In the genomic region with DNA sequence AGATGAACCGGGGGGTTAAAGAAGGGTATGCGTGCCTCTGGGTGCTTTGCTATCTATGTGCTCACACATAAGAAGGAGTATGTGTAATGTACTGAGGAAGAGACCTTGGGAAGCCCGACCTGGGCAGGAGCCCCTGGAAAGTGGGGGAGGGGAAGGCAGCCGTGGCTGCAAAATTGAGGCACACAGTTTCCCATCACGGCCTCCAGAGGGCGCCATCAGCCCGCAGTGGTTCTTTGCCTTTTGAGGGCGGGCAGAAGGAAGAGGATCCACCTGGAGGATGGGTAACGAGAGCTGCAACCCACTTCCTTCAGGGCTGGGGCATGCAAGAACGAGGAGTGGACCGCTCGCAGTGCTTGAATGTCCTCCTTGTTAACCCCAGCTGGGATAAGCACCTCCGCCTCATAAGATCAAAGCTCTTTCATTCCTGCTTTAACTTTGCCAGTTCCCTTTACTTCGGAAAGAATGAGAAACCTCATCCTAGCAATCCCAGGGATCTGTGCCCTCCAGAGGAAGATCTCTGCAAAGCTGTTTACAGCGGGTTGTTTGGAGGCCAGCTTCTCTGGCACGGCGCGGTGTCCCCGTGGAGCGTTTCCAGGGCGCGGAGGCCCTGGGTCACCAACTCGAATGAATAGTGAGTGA, we compare ENCODE assay signal across 8 cellular contexts.
A peak's percentile ranks its signal among the peaks of the same experiment; 100 is the strongest.
DNase-seq lines count a peak whose midpoint lies in the region; ATAC-seq and TF ChIP-seq lines count a peak whose summit lies in the region.

No MANE protein-coding gene starts in this region.

- peak overlapping the region; percentile 36 for H3K4me3 ChIP-seq in astrocyte of the cerebellum (ENCODE audit: low read depth, low read length)

- DNase-seq in NCI-H1436 treated with DMSO at 0.1 percent for 48 hours (lab: John Stamatoyannopoulos, UW): peak; percentile 36
- DNase-seq in T-helper 22 cell (ENCODE audit: low read depth): peak; percentile 43
- peak; percentile 68 for DNase-seq in astrocyte of the cerebellum (ENCODE audit: low read depth)
- peak; percentile 86 for DNase-seq in iPS DF 19.7 (ENCODE audit: low read depth, low spot score)
- DNase-seq in sciatic nerve (ENCODE audit: low spot score): peak; percentile 87

- in situ Hi-C loops in astrocyte of the cerebellum (cut with HindIII; ENCODE audit: low sequenced_read_pairs): no loop called here

- TF ChIP-seq CTCF in GM12873 (IDR thresholded peaks at IDR 0.05; ENCODE audit: insufficient read depth, low read depth, low read length, missing control alignments) (peak; percentile 97), astrocyte of the cerebellum (IDR thresholded peaks at IDR 0.05; ENCODE audit: low read depth, low read length, missing control alignments) (peak; percentile 94)

- ATAC-seq in HG02798 (IDR thresholded peaks at IDR 0.05; ENCODE audit: poor library complexity, unreplicated experiment) (peak; percentile 89), sciatic nerve (peak; percentile 95), HG02840 (IDR thresholded peaks at IDR 0.05; ENCODE audit: low FRiP score, unreplicated experiment) (no peak)

- intact Hi-C loops in sciatic nerve (cut with DNase I): no loop called here

Comparison
In these comparisons a context has a peak if more than half of its experiments do, and no peak if none do; other contexts are left out.
1. DNase-seq: peak in every context shown above with its lines; median percentile 87 in sciatic nerve; 86 in iPS DF 19.7; 68 in astrocyte of the cerebellum; 43 in T-helper 22 cell; 36 in NCI-H1436 treated with DMSO at 0.1 percent for 48 hours.